Comparison of ENCODE assay signal across 8 cellular contexts in genomic region chr6:161273752-161274487, GRCh38. TPM values are rescaled to one million over a fixed set of nuclear protein-coding genes. Genes with fewer than 3 reads are reported as not detected.
DNase-seq lines count a peak whose midpoint lies in the region; ATAC-seq and TF ChIP-seq lines count a peak whose summit lies in the region.

A gene with protein sequence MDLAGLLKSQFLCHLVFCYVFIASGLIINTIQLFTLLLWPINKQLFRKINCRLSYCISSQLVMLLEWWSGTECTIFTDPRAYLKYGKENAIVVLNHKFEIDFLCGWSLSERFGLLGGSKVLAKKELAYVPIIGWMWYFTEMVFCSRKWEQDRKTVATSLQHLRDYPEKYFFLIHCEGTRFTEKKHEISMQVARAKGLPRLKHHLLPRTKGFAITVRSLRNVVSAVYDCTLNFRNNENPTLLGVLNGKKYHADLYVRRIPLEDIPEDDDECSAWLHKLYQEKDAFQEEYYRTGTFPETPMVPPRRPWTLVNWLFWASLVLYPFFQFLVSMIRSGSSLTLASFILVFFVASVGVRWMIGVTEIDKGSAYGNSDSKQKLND (minus strand): TSS chr6:161274061. CDS start chr6:161232213, 41,848 bp downstream.

- peaks cover 0 to 28% (median 0%) of the 10 kb centered on the region in 4 donors for H3K4me1 ChIP-seq in tibial nerve

- peak within 1 kb of the TSS; percentile 87 for H3K27ac Mint-ChIP-seq in activated naive CD8-positive, alpha-beta T cell treated with anti-CD3 and anti-CD28 coated beads for 36 hours
- peak within 1 kb of the TSS; percentile 99 for H3K27ac Mint-ChIP-seq in glutamatergic neuron (ENCODE audit: unreplicated experiment)
- peak within 1 kb of the TSS; percentile 91 for H3K27ac Mint-ChIP-seq in osteocyte (ENCODE audit: unreplicated experiment)

- TF ChIP-seq POLR2A in NB4 (IDR thresholded peaks at IDR 0.05; ENCODE audit: extremely low read depth, insufficient read length): peak; percentile 58
- TF ChIP-seq POLR2A in tibial nerve (IDR thresholded peaks at IDR 0.05): peak; percentile 61 to 65

- H3K4me3 Mint-ChIP-seq in activated naive CD8-positive, alpha-beta T cell treated with anti-CD3 and anti-CD28 coated beads for 36 hours: peak within 1 kb of the TSS; percentile 82
- H3K4me3 Mint-ChIP-seq in glutamatergic neuron (ENCODE audit: unreplicated experiment) (peak within 1 kb of the TSS; percentile 92), osteocyte (ENCODE audit: unreplicated experiment) (peak within 1 kb of the TSS; percentile 83)

- peaks cover 16% of the 10 kb centered on the region for H3K4me1 Mint-ChIP-seq in activated naive CD8-positive, alpha-beta T cell treated with anti-CD3 and anti-CD28 coated beads for 36 hours
- peaks cover 29% of the 10 kb centered on the region for H3K4me1 Mint-ChIP-seq in glutamatergic neuron (ENCODE audit: low read depth, unreplicated experiment)
- peaks cover 22% of the 10 kb centered on the region for H3K4me1 Mint-ChIP-seq in osteocyte (ENCODE audit: unreplicated experiment)

- peak within 1 kb of the TSS; percentile 21 to 88 (median 72) for H3K27ac ChIP-seq in tibial nerve

- TF ChIP-seq CTCF in HFF-Myc (IDR thresholded peaks at IDR 0.05; ENCODE audit: low read depth, low read length, missing control alignments) (no peak), NB4 (IDR thresholded peaks at IDR 0.05; ENCODE audit: low read depth, low read length) (no peak), glutamatergic neuron (IDR thresholded peaks at IDR 0.05; ENCODE audit: partially characterized antibody, unreplicated experiment) (no peak), osteocyte (IDR thresholded peaks at IDR 0.05) (no peak), tibial nerve (IDR thresholded peaks at IDR 0.05) (no peak)

- 0 to 3% methylated on average over 16 to 17 of the region's 21 CpGs for WGBS in tibial nerve, 2 donors

- peak; percentile 96 for ATAC-seq in SK-N-SH treated with all-trans-retinoic acid at 6 μM for 48 hours

- no peaks in the 10 kb centered on the region for H3K27me3 ChIP-seq in tibial nerve

- no peaks in the 10 kb centered on the region for H3K9me3 Mint-ChIP-seq in activated naive CD8-positive, alpha-beta T cell treated with anti-CD3 and anti-CD28 coated beads for 36 hours
- H3K9me3 Mint-ChIP-seq in glutamatergic neuron (ENCODE audit: unreplicated experiment) (peaks cover 6% of the 10 kb centered on the region), osteocyte (ENCODE audit: unreplicated experiment) (no peaks in the 10 kb centered on the region)

- H3K4me3 ChIP-seq in GM08714 (ENCODE audit: low read length) (peak within 1 kb of the TSS; percentile 80), HFF-Myc (replicated peaks; ENCODE audit: low read depth, low read length) (peak within 1 kb of the TSS; percentile 59), NB4 (ENCODE audit: low read depth, low read length) (peak within 1 kb of the TSS; percentile 63), tibial nerve (peak within 1 kb of the TSS; percentile 43 to 76 (median 59))

- peak; percentile 64 to 88 for TF ChIP-seq EP300 in tibial nerve (IDR thresholded peaks at IDR 0.05)

- peaks cover 6% of the 10 kb centered on the region for H3K27me3 Mint-ChIP-seq in activated naive CD8-positive, alpha-beta T cell treated with anti-CD3 and anti-CD28 coated beads for 36 hours
- peaks cover 6% of the 10 kb centered on the region for H3K27me3 Mint-ChIP-seq in glutamatergic neuron (ENCODE audit: unreplicated experiment)
- H3K27me3 Mint-ChIP-seq in osteocyte (ENCODE audit: unreplicated experiment): peaks cover 2% of the 10 kb centered on the region

- peak; percentile 97 for DNase-seq in HFF-Myc (ENCODE audit: extremely low read depth, low read depth)
- DNase-seq in NB4 (ENCODE audit: low read depth): peak; percentile 93
- DNase-seq in activated naive CD8-positive, alpha-beta T cell treated with anti-CD3 and anti-CD28 coated beads for 36 hours: peak; percentile 66
- DNase-seq in glutamatergic neuron: peak; percentile 36
- peak; percentile 88 for DNase-seq in osteocyte (ENCODE audit: extremely low spot score, unreplicated experiment)
- DNase-seq in tibial nerve (ENCODE audit: low spot score in 2 of 2): peak; percentile 22 to 72

- no peaks in the 10 kb centered on the region for H3K36me3 ChIP-seq in tibial nerve

- H3K36me3 Mint-ChIP-seq in activated naive CD8-positive, alpha-beta T cell treated with anti-CD3 and anti-CD28 coated beads for 36 hours: peaks cover 2% of the 10 kb centered on the region
- peaks cover 4% of the 10 kb centered on the region for H3K36me3 Mint-ChIP-seq in glutamatergic neuron (ENCODE audit: unreplicated experiment)
- H3K36me3 Mint-ChIP-seq in osteocyte (ENCODE audit: unreplicated experiment): no peaks in the 10 kb centered on the region

- H3K9me3 ChIP-seq in tibial nerve: no peaks in the 10 kb centered on the region

TF ChIP-seq in SK-N-SH treated with all-trans-retinoic acid at 6 μM for 48 hours, 23 proteins besides CTCF, POLR2A, EP300 and RAD21:
- no peak for TF ChIP-seq ESRRG (CRISPR knock-in tag; IDR thresholded peaks at IDR 0.05)

RNA-seq across cellular contexts. Expression of the gene that starts here (rescaled TPM):
- 1 to 10 TPM; 1.9 to 2.5 TPM for total RNA-seq in activated naive CD8-positive, alpha-beta T cell treated with anti-CD3 and anti-CD28 coated beads for 36 hours
- total RNA-seq in glutamatergic neuron (ENCODE audit: unreplicated experiment) (90.2 TPM), osteocyte (8.3 and 10.1 TPM in 2 replicates), tibial nerve (10 to 100 TPM; 10.5 to 20.8 (median 12.6) TPM)

Comparison
In these comparisons a context has a peak if more than half of its experiments do, and no peak if none do; other contexts are left out.
1. Peak in every context shown above with its lines: DNase-seq, ATAC-seq, H3K4me3 ChIP-seq and H3K27ac ChIP-seq.
2. DNase-seq: peak in every context shown above with its lines; median percentile 97 in HFF-Myc; 93 in NB4; 88 in osteocyte; 66 in activated naive CD8-positive, alpha-beta T cell treated with anti-CD3 and anti-CD28 coated beads for 36 hours; 47 in tibial nerve; 36 in glutamatergic neuron.